8 cellular contexts compared by ENCODE assay signal in the genomic region with DNA sequence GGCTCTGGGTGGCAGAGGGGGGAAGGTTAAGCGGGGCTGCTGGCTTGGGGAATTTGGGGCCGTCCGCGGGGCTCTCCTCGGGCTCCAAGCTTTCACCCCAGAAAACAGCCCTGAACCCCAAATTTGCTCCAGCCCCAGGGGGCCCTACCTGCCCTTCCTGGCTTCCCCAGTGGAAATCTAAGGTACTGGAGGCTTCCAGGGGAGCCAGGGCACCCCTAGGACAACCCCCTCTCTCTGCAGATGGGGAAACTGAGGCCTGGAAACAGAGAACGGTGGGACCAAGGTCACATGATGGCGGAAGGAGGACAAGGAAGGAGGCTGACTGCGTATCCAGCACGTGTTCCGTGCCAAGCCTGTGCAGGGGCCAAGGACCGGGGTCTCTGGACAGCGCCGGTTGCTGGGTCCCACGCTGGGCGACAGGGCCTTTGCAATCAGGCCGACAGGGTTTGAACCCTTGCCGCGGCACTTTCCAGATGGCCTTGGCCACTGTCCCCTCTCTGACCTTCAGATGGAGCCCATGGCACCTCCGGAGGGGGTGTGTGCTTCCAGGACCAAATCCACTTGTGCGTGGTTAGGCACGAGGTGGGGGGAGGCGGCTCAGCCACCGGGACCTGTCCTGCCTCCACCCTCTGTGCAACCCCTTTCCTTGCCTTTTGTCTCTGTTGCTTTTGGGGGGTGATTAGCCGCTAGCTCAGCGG.
DNase-seq lines count a peak whose midpoint lies in the region; ATAC-seq, FAIRE-seq and TF ChIP-seq lines count a peak whose summit lies in the region.

No MANE protein-coding gene starts in this region.

- H3K18ac ChIP-seq in H1 (ENCODE audit: extremely low read depth, low read length) = peak overlapping the region; percentile 64

- FAIRE-seq in H1 (lab: Jason Lieb, UNC) = no peak

- no peaks in the 10 kb centered on the region for H3K9me2 ChIP-seq in MM.1S (replicated peaks; ENCODE audit: insufficient read depth, low read length)
- no peaks in the 10 kb centered on the region for H3K9me2 ChIP-seq in Karpas-422 (replicated peaks; ENCODE audit: insufficient read depth, low read length)

- peak overlapping the region; percentile 61 for H3K4me2 ChIP-seq in MM.1S (ENCODE audit: low read depth, low read length)
- H3K4me2 ChIP-seq in H1 (ENCODE audit: insufficient read depth in 1 of 2, low read depth in 2 of 2, low read length in 2 of 2) = peak overlapping the region; percentile 91 to 95
- H3K4me2 ChIP-seq in Karpas-422 (ENCODE audit: low read depth, low read length, poor library complexity, severe bottlenecking) = no peak overlapping the region

- H3K9ac ChIP-seq in MM.1S (ENCODE audit: low read length) = no peak overlapping the region; the same call in 1 of the 2 replicates
- H3K9ac ChIP-seq in H1 (replicated peaks in 1 of 4; ENCODE audit: extremely low read depth in 1 of 4, low read depth in 3 of 4, low read length in 3 of 4) = no peak overlapping the region
- H3K9ac ChIP-seq in Karpas-422 (ENCODE audit: low read length) = no peak overlapping the region

- H2BK5ac ChIP-seq in H1 (ENCODE audit: low read depth, low read length) = peak overlapping the region; percentile 44; the same call in 1 of the 2 replicates

- H3K23ac ChIP-seq in H1 (ENCODE audit: insufficient read length) = no peak overlapping the region

- H3F3A ChIP-seq in MM.1S (ENCODE audit: insufficient read depth, low read length) = peaks cover 10% of the 10 kb centered on the region

- ATAC-seq in GM21526 (IDR thresholded peaks at IDR 0.05; ENCODE audit: low FRiP score, unreplicated experiment) = no peak
- ATAC-seq in GM18873 (IDR thresholded peaks at IDR 0.05; ENCODE audit: low FRiP score, unreplicated experiment) = no peak

- H3K56ac ChIP-seq in H1 (replicated peaks; ENCODE audit: insufficient read length, low read depth, low read length) = no peak overlapping the region

- H4K8ac ChIP-seq in H1 (ENCODE audit: extremely low read depth, insufficient read depth, low read length) = peak overlapping the region; percentile 22; the same call in 1 of the 2 replicates

- H4K20me1 ChIP-seq in MM.1S (ENCODE audit: insufficient read depth, low read length) (no peaks in the 10 kb centered on the region), H1 (replicated peaks in 1 of 2; ENCODE audit: control insufficient read depth in 1 of 2, insufficient read depth in 2 of 2, low read length in 2 of 2) (peaks cover 0 to 3% of the 10 kb centered on the region in 2 experiments), Karpas-422 (ENCODE audit: insufficient read depth, low read depth, low read length) (no peaks in the 10 kb centered on the region)

- H3K4me1 ChIP-seq in A673 (ENCODE audit: insufficient read depth, low read length, poor library complexity, severe bottlenecking) (peaks cover 21% of the 10 kb centered on the region), MM.1S (ENCODE audit: low read length) (peaks cover 28% of the 10 kb centered on the region), H1 (replicated peaks in 1 of 4; ENCODE audit: control insufficient read depth in 3 of 4, insufficient read depth in 4 of 4, low read length in 3 of 4) (peaks cover 5 to 22% (median 17%) of the 10 kb centered on the region in 4 experiments), muscle layer of duodenum (ENCODE audit: control insufficient read depth in 1 of 2, insufficient read depth in 2 of 2, low read length in 2 of 2) (peaks cover 0 to 25% of the 10 kb centered on the region in 2 donors), Karpas-422 (ENCODE audit: low read length) (no peaks in the 10 kb centered on the region)

- POLR2A ChIA-PET in A673 (lab: Charles Lee; ENCODE audit: low non-redundant PET) (no interaction called here), H1 (lab: Charles Lee; ENCODE audit: partially characterized antibody) (interaction anchor here (0.9 to 1.7 kb wide), 5 partner anchors 18 to 260 kb away, joined by 3 to 6 read pairs (median 4); a partner anchor contains a TSS)

- H3K27ac ChIP-seq in A673 (ENCODE audit: low read depth, low read length, poor library complexity, severe bottlenecking) (peak overlapping the region; percentile 28), MM.1S (ENCODE audit: low read length) (no peak overlapping the region), H1 (ENCODE audit: low read depth, low read length) (no peak overlapping the region), muscle layer of duodenum (ENCODE audit: low read length) (no peak overlapping the region), Karpas-422 (ENCODE audit: low read length) (no peak overlapping the region)

- no peak for TF ChIP-seq POLR2A in H1 (IDR thresholded peaks at IDR 0.05; ENCODE audit: control extremely low read depth in 1 of 2, low read depth in 2 of 2, low read length in 2 of 2)

- peak overlapping the region; percentile 77; the same call in 1 of the 2 replicates for H2BK20ac ChIP-seq in H1 (ENCODE audit: low read length)

- BruUV-seq in A673 (replicated peaks; lab: Mats Ljungman, UMichigan) = no TSS peak

- H2BK120ac ChIP-seq in H1 (replicated peaks; ENCODE audit: low read depth, low read length) = no peak overlapping the region

- H3K9me3 ChIP-seq in A673 (ENCODE audit: low read depth, low read length, poor library complexity, severe bottlenecking) (no peaks in the 10 kb centered on the region), MM.1S (replicated peaks; ENCODE audit: insufficient read depth, low read length) (no peaks in the 10 kb centered on the region), H1 (ENCODE audit: insufficient read depth in 2 of 2, low read depth in 1 of 2, low read length in 1 of 2) (no peaks in the 10 kb centered on the region; a peak in 1 of 4 replicates), muscle layer of duodenum (ENCODE audit: control insufficient read depth in 1 of 2, low read length in 2 of 2) (no peaks in the 10 kb centered on the region), Karpas-422 (ENCODE audit: low read length) (no peaks in the 10 kb centered on the region)

- H4K5ac ChIP-seq in H1 (ENCODE audit: insufficient read length, low read depth, low read length) = no peak overlapping the region

- peak overlapping the region; percentile 92; the same call in 1 of the 2 replicates for H2BK15ac ChIP-seq in H1 (ENCODE audit: low read length)

- peak overlapping the region; percentile 90; the same call in 1 of the 2 replicates for H2BK12ac ChIP-seq in H1 (ENCODE audit: low read depth, low read length)

- no peaks in the 10 kb centered on the region for H3K27me3 ChIP-seq in A673 (replicated peaks; ENCODE audit: insufficient read depth, low read depth, low read length, poor library complexity)
- peaks cover 53% of the 10 kb centered on the region for H3K27me3 ChIP-seq in MM.1S (replicated peaks; ENCODE audit: insufficient read depth, low read length)
- peaks cover 28 to 63% (median 58%) of the 10 kb centered on the region in 4 experiments for H3K27me3 ChIP-seq in H1 (replicated peaks in 1 of 4; ENCODE audit: control insufficient read depth in 3 of 4, extremely low read depth in 1 of 4, insufficient read depth in 3 of 4, low read length in 3 of 4)
- H3K27me3 ChIP-seq in muscle layer of duodenum (ENCODE audit: low read depth, low read length) = peaks cover 9% of the 10 kb centered on the region
- no peaks in the 10 kb centered on the region for H3K27me3 ChIP-seq in Karpas-422 (ENCODE audit: low read length)

- TF ChIP-seq EP300 in H1 (IDR thresholded peaks at IDR 0.05; ENCODE audit: borderline replicate concordance in 1 of 2, low read depth in 2 of 2, low read length in 2 of 2) = no peak

- peaks cover 12% of the 10 kb centered on the region; the same call in 1 of the 2 replicates for H3K23me2 ChIP-seq in H1 (ENCODE audit: low read depth, low read length)

- no peaks in the 10 kb centered on the region for H3K36me3 ChIP-seq in A673 (ENCODE audit: insufficient read depth, low read length, poor library complexity, severe bottlenecking)
- no peaks in the 10 kb centered on the region for H3K36me3 ChIP-seq in MM.1S (replicated peaks; ENCODE audit: insufficient read depth, low read length)
- H3K36me3 ChIP-seq in H1 (ENCODE audit: control insufficient read depth in 2 of 4, insufficient read depth in 4 of 4, low read length in 3 of 4) = no peaks in the 10 kb centered on the region
- H3K36me3 ChIP-seq in muscle layer of duodenum (ENCODE audit: control insufficient read depth in 1 of 2, insufficient read depth in 2 of 2, low read length in 2 of 2) = no peaks in the 10 kb centered on the region
- no peaks in the 10 kb centered on the region for H3K36me3 ChIP-seq in Karpas-422 (ENCODE audit: insufficient read depth, low read length)

- no peak for TF ChIP-seq RAD21 in H1 (IDR thresholded peaks at IDR 0.05 in 1 of 2, conservative IDR thresholded peaks at IDR 0.05 in 1 of 2; ENCODE audit: low read depth in 2 of 2, low read length in 2 of 2)

- H3K79me2 ChIP-seq in MM.1S (ENCODE audit: low read length) (no peaks in the 10 kb centered on the region), H1 (ENCODE audit: control insufficient read depth in 1 of 2, insufficient read depth in 2 of 2, low read length in 2 of 2) (no peaks in the 10 kb centered on the region), Karpas-422 (ENCODE audit: low read length) (no peaks in the 10 kb centered on the region)

- TF ChIP-seq CTCF in A673 (conservative IDR thresholded peaks at IDR 0.05; ENCODE audit: low read depth, low read length) (no peak), MM.1S (IDR thresholded peaks at IDR 0.05; ENCODE audit: low read length) (no peak), H1 (IDR thresholded peaks at IDR 0.05; ENCODE audit: control extremely low read depth in 1 of 3, insufficient read depth in 1 of 3, low read depth in 1 of 3, low read length in 3 of 3) (peak in 1 of 3 experiments; percentile 21; a peak in 1 of 4 replicates)

- H3K79me1 ChIP-seq in H1 (ENCODE audit: low read depth, low read length) = no peaks in the 10 kb centered on the region

- H4K91ac ChIP-seq in H1 (replicated peaks; ENCODE audit: insufficient read length, low read length) = peak overlapping the region; percentile 53

- CTCF ChIA-PET in A673 (lab: Charles Lee) = interaction anchor here (1.2 kb wide), 1 partner anchor 263 kb away, joined by 3 read pairs; no protein-coding TSS in a partner anchor
- CTCF ChIA-PET in H1 (lab: Charles Lee; ENCODE audit: partially characterized antibody) = interaction anchor here (0.9 to 2.1 kb wide), 4 partner anchors 10 to 187 kb away, joined by 3 to 7 read pairs (median 4); a partner anchor contains a TSS

- peak overlapping the region; percentile 19 for H3K4ac ChIP-seq in H1 (replicated peaks; ENCODE audit: insufficient read length, low read depth, low read length)

- no peak overlapping the region for H2AK5ac ChIP-seq in H1 (ENCODE audit: low read depth, low read length)

- no peak overlapping the region for H3K14ac ChIP-seq in H1 (ENCODE audit: insufficient read length)

- WGBS in H1 (ENCODE audit: extremely low coverage in 1 of 2, insufficient coverage in 1 of 2, insufficient read length in 1 of 2, insufficient replicate concordance in 2 of 2, low coverage in 1 of 2, low lambda C conversion rate in 2 of 2, missing lambda C conversion rate in 1 of 2), 2 experiments = 18% methylated on average over 23 of the region's 25 CpGs; no CpG with 5 or more reads in 1 of the 2 experiments

- peak overlapping the region; percentile 55 for H3K4me3 ChIP-seq in A673 (ENCODE audit: low read depth, low read length, poor library complexity, severe bottlenecking)
- peak overlapping the region; percentile 46 for H3K4me3 ChIP-seq in MM.1S (ENCODE audit: low read length)
- H3K4me3 ChIP-seq in H1 (ENCODE audit: extremely low read depth in 1 of 4, insufficient read depth in 2 of 4, low read depth in 3 of 4, low read length in 4 of 4) = peak overlapping the region; percentile 23 to 57 (median 38)
- H3K4me3 ChIP-seq in muscle layer of duodenum (ENCODE audit: low read depth in 1 of 2, low read length in 2 of 2) = peak overlapping the region; percentile 46 to 62
- no peak overlapping the region for H3K4me3 ChIP-seq in Karpas-422 (ENCODE audit: low read length)

- DNase-seq in A673 (ENCODE audit: low spot score) (no peak), MM.1S (no peak), H1 (ENCODE audit: low read depth in 1 of 2, low spot score in 2 of 2) (no peak), DMS79 (lab: John Stamatoyannopoulos, UW) (no peak), Karpas-422 (no peak)

- intact Hi-C loops in A673 (cut with micrococcal nuclease; ENCODE audit: unreplicated experiment) = no loop called here

- H2AFZ ChIP-seq in MM.1S (ENCODE audit: low read length) (peak overlapping the region; percentile 22; the same call in 1 of the 2 replicates), H1 (ENCODE audit: low read length) (no peak overlapping the region), Karpas-422 (ENCODE audit: low read length) (no peak overlapping the region)
